In the genomic region with DNA sequence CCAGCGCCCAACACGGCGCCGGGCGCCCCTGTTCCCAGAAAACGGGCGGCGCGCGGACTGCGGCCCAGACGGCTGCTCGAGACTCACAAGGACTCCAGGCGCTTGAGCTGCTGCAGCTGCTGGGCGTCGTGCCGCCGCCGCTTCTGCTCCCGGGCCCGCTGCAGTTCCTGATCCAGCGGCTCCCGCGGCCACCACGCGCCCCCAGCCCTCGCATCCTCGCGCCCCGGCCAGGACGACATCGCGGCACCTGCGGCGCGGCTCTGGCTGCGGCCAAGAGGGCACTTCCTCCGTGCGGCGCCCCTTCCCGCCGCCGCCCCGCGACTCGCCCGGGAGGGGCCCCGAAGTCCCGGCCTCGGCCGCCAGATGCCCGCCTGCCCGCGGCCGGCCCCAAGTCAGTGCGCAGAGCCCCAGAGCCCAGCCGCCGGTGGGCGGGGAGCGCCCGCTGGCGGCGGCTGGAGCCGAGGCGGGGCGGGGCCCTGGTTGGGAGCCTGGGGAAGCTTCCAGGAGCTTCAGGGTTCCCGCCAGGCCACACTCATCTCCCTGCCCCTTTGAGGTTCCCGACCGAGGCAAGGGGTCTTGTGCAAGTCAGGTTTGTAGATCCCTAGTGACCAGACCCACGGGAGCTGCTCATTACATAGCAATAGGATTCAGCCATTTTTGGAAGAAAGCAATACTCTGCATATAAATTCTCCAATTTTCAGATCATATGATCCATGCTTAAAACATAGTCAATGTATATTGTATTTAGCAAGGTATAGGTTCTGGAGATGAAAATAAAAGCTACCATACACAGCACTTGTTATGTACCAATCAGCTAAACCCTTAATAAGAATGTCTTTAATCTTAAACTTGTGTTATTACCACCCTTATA, we compare ENCODE assay signal across 1 cellular context.
TF ChIP-seq lines count a peak whose summit lies in the region.

No MANE protein-coding gene starts in this region.

TF ChIP-seq in HepG2, 621 proteins besides CTCF, POLR2A, EP300 and RAD21 (continues in another document):
- TF ChIP-seq SMARCC2 (IDR thresholded peaks at IDR 0.05) (no peak), ZFYVE20 (CRISPR knock-in tag; IDR thresholded peaks at IDR 0.05; ENCODE audit: borderline replicate concordance, low read depth) (peak; percentile 25; the same call in 1 of the 2 replicates), ZNF350 (CRISPR knock-in tag; IDR thresholded peaks at IDR 0.05; ENCODE audit: borderline replicate concordance, low read depth) (no peak), ARNT2 (CRISPR knock-in tag; IDR thresholded peaks at IDR 0.05; ENCODE audit: low read depth) (no peak), NFIB (CRISPR knock-in tag; IDR thresholded peaks at IDR 0.05; ENCODE audit: borderline replicate concordance) (no peak), KLF6 (CRISPR knock-in tag; IDR thresholded peaks at IDR 0.05) (0 out of 2 replicates have a peak, but pooled peaks have one; percentile 56), MTA1 (CRISPR knock-in tag; IDR thresholded peaks at IDR 0.05; ENCODE audit: borderline replicate concordance) (no peak), YY1 (IDR thresholded peaks at IDR 0.05; ENCODE audit: insufficient read depth, insufficient replicate concordance, low read depth, low read length) (peak; percentile 73), IRX3 (CRISPR knock-in tag; IDR thresholded peaks at IDR 0.05; ENCODE audit: borderline replicate concordance, low read depth) (no peak), ZNF7 (CRISPR knock-in tag; IDR thresholded peaks at IDR 0.05) (no peak), ZNF546 (CRISPR knock-in tag; conservative IDR thresholded peaks at IDR 0.05) (peak; percentile 65; the same call in 1 of the 2 replicates), TGIF2 (CRISPR knock-in tag; IDR thresholded peaks at IDR 0.05) (no peak), JUN (CRISPR knock-in tag; IDR thresholded peaks at IDR 0.05) (no peak), NR2F6 (IDR thresholded peaks at IDR 0.05) (no peak), NR2F6 (CRISPR knock-in tag; IDR thresholded peaks at IDR 0.05) (no peak), ZNF510 (CRISPR knock-in tag; IDR thresholded peaks at IDR 0.05; ENCODE audit: low read depth) (no peak), MEIS2 (CRISPR knock-in tag; IDR thresholded peaks at IDR 0.05) (no peak; the same call in none of the 2 replicates), GTF3A (CRISPR knock-in tag; conservative IDR thresholded peaks at IDR 0.05) (no peak), ZNF816 (CRISPR knock-in tag; IDR thresholded peaks at IDR 0.05; ENCODE audit: borderline replicate concordance) (peak; percentile 70; the same call in 1 of the 2 replicates), ZNF674 (CRISPR knock-in tag; IDR thresholded peaks at IDR 0.05; ENCODE audit: low read depth) (no peak), GATAD1 (CRISPR knock-in tag; IDR thresholded peaks at IDR 0.05) (no peak), TBX3 (IDR thresholded peaks at IDR 0.05; ENCODE audit: borderline replicate concordance) (no peak), NRL (CRISPR knock-in tag; IDR thresholded peaks at IDR 0.05; ENCODE audit: borderline replicate concordance) (peak; percentile 11; the same call in 1 of the 2 replicates), KLF12 (CRISPR knock-in tag; IDR thresholded peaks at IDR 0.05; ENCODE audit: borderline replicate concordance) (peak; percentile 27), ZFP90 (CRISPR knock-in tag; IDR thresholded peaks at IDR 0.05; ENCODE audit: borderline replicate concordance) (no peak), ZNF329 (CRISPR knock-in tag; IDR thresholded peaks at IDR 0.05; ENCODE audit: low read depth) (peak; percentile 77; the same call in 1 of the 2 replicates), STAG1 (CRISPR knock-in tag; IDR thresholded peaks at IDR 0.05) (peak; percentile 62), ZNF562 (CRISPR knock-in tag; IDR thresholded peaks at IDR 0.05; ENCODE audit: borderline replicate concordance) (no peak), ZMYM3 (CRISPR knock-in tag; IDR thresholded peaks at IDR 0.05) (no peak), ZNF577 (CRISPR knock-in tag; IDR thresholded peaks at IDR 0.05; ENCODE audit: borderline replicate concordance, low read depth) (no peak), FOXA3 (CRISPR knock-in tag; IDR thresholded peaks at IDR 0.05) (0 out of 2 replicates have a peak, but pooled peaks have one; percentile 6), TCF12 (IDR thresholded peaks at IDR 0.05) (no peak), TCF12 (CRISPR knock-in tag; IDR thresholded peaks at IDR 0.05) (no peak), HNRNPLL (IDR thresholded peaks at IDR 0.05; ENCODE audit: low read depth, low read length, poor library complexity, severe bottlenecking) (peak; percentile 51), BCL6 (CRISPR knock-in tag; IDR thresholded peaks at IDR 0.05) (no peak), NFKBIZ (CRISPR knock-in tag; IDR thresholded peaks at IDR 0.05) (no peak), TCF7 (IDR thresholded peaks at IDR 0.05; ENCODE audit: low read depth) (peak; percentile 21; the same call in 1 of the 2 replicates), ZNF331 (CRISPR knock-in tag; IDR thresholded peaks at IDR 0.05) (peak; percentile 37; the same call in 1 of the 2 replicates), ZNF451 (CRISPR knock-in tag; IDR thresholded peaks at IDR 0.05) (0 out of 2 replicates have a peak, but pooled peaks have one; percentile 47)
- TF ChIP-seq, protein P1, sequence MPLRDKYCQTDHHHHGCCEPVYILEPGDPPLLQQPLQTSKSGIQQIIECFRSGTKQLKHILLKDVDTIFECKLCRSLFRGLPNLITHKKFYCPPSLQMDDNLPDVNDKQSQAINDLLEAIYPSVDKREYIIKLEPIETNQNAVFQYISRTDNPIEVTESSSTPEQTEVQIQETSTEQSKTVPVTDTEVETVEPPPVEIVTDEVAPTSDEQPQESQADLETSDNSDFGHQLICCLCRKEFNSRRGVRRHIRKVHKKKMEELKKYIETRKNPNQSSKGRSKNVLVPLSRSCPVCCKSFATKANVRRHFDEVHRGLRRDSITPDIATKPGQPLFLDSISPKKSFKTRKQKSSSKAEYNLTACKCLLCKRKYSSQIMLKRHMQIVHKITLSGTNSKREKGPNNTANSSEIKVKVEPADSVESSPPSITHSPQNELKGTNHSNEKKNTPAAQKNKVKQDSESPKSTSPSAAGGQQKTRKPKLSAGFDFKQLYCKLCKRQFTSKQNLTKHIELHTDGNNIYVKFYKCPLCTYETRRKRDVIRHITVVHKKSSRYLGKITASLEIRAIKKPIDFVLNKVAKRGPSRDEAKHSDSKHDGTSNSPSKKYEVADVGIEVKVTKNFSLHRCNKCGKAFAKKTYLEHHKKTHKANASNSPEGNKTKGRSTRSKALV (CRISPR knock-in tag; IDR thresholded peaks at IDR 0.05), result no peak
- TF ChIP-seq, protein P2, sequence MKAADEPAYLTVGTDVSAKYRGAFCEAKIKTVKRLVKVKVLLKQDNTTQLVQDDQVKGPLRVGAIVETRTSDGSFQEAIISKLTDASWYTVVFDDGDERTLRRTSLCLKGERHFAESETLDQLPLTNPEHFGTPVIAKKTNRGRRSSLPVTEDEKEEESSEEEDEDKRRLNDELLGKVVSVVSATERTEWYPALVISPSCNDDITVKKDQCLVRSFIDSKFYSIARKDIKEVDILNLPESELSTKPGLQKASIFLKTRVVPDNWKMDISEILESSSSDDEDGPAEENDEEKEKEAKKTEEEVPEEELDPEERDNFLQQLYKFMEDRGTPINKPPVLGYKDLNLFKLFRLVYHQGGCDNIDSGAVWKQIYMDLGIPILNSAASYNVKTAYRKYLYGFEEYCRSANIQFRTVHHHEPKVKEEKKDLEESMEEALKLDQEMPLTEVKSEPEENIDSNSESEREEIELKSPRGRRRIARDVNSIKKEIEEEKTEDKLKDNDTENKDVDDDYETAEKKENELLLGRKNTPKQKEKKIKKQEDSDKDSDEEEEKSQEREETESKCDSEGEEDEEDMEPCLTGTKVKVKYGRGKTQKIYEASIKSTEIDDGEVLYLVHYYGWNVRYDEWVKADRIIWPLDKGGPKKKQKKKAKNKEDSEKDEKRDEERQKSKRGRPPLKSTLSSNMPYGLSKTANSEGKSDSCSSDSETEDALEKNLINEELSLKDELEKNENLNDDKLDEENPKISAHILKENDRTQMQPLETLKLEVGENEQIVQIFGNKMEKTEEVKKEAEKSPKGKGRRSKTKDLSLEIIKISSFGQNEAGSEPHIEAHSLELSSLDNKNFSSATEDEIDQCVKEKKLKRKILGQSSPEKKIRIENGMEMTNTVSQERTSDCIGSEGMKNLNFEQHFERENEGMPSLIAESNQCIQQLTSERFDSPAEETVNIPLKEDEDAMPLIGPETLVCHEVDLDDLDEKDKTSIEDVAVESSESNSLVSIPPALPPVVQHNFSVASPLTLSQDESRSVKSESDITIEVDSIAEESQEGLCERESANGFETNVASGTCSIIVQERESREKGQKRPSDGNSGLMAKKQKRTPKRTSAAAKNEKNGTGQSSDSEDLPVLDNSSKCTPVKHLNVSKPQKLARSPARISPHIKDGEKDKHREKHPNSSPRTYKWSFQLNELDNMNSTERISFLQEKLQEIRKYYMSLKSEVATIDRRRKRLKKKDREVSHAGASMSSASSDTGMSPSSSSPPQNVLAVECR (CRISPR knock-in tag; IDR thresholded peaks at IDR 0.05; ENCODE audit: borderline replicate concordance), result peak; percentile 62; the same call in 1 of the 2 replicates
- TF ChIP-seq, protein P3, sequence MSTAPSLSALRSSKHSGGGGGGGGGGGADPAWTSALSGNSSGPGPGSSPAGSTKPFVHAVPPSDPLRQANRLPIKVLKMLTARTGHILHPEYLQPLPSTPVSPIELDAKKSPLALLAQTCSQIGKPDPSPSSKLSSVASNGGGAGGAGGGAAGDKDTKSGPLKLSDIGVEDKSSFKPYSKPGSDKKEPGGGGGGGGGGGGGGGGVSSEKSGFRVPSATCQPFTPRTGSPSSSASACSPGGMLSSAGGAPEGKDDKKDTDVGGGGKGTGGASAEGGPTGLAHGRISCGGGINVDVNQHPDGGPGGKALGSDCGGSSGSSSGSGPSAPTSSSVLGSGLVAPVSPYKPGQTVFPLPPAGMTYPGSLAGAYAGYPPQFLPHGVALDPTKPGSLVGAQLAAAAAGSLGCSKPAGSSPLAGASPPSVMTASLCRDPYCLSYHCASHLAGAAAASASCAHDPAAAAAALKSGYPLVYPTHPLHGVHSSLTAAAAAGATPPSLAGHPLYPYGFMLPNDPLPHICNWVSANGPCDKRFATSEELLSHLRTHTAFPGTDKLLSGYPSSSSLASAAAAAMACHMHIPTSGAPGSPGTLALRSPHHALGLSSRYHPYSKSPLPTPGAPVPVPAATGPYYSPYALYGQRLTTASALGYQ (CRISPR knock-in tag; IDR thresholded peaks at IDR 0.05), result no peak
- TF ChIP-seq, protein P4, sequence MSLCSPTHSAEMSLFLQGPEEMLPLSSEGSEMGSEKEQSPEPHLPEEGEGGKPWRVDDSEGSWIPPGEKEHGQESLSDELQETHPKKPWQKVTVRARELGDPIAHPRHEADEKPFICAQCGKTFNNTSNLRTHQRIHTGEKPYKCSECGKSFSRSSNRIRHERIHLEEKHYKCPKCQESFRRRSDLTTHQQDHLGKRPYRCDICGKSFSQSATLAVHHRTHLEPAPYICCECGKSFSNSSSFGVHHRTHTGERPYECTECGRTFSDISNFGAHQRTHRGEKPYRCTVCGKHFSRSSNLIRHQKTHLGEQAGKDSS (CRISPR knock-in tag; IDR thresholded peaks at IDR 0.05; ENCODE audit: borderline replicate concordance, low read depth), result no peak; the same call in 1 of the 2 replicates
- TF ChIP-seq, protein P5, sequence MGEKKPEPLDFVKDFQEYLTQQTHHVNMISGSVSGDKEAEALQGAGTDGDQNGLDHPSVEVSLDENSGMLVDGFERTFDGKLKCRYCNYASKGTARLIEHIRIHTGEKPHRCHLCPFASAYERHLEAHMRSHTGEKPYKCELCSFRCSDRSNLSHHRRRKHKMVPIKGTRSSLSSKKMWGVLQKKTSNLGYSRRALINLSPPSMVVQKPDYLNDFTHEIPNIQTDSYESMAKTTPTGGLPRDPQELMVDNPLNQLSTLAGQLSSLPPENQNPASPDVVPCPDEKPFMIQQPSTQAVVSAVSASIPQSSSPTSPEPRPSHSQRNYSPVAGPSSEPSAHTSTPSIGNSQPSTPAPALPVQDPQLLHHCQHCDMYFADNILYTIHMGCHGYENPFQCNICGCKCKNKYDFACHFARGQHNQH (CRISPR knock-in tag; IDR thresholded peaks at IDR 0.05), result 0 out of 2 replicates have a peak, but pooled peaks have one; percentile 19
- TF ChIP-seq, protein P6, sequence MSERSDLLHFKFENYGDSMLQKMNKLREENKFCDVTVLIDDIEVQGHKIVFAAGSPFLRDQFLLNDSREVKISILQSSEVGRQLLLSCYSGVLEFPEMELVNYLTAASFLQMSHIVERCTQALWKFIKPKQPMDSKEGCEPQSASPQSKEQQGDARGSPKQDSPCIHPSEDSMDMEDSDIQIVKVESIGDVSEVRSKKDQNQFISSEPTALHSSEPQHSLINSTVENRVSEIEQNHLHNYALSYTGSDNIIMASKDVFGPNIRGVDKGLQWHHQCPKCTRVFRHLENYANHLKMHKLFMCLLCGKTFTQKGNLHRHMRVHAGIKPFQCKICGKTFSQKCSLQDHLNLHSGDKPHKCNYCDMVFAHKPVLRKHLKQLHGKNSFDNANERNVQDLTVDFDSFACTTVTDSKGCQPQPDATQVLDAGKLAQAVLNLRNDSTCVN (CRISPR knock-in tag; IDR thresholded peaks at IDR 0.05; ENCODE audit: borderline replicate concordance), result no peak
- TF ChIP-seq, protein P7, sequence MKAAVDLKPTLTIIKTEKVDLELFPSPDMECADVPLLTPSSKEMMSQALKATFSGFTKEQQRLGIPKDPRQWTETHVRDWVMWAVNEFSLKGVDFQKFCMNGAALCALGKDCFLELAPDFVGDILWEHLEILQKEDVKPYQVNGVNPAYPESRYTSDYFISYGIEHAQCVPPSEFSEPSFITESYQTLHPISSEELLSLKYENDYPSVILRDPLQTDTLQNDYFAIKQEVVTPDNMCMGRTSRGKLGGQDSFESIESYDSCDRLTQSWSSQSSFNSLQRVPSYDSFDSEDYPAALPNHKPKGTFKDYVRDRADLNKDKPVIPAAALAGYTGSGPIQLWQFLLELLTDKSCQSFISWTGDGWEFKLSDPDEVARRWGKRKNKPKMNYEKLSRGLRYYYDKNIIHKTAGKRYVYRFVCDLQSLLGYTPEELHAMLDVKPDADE (CRISPR knock-in tag; IDR thresholded peaks at IDR 0.05), result 0 out of 2 replicates have a peak, but pooled peaks have one; percentile 33
- TF ChIP-seq, protein P8, sequence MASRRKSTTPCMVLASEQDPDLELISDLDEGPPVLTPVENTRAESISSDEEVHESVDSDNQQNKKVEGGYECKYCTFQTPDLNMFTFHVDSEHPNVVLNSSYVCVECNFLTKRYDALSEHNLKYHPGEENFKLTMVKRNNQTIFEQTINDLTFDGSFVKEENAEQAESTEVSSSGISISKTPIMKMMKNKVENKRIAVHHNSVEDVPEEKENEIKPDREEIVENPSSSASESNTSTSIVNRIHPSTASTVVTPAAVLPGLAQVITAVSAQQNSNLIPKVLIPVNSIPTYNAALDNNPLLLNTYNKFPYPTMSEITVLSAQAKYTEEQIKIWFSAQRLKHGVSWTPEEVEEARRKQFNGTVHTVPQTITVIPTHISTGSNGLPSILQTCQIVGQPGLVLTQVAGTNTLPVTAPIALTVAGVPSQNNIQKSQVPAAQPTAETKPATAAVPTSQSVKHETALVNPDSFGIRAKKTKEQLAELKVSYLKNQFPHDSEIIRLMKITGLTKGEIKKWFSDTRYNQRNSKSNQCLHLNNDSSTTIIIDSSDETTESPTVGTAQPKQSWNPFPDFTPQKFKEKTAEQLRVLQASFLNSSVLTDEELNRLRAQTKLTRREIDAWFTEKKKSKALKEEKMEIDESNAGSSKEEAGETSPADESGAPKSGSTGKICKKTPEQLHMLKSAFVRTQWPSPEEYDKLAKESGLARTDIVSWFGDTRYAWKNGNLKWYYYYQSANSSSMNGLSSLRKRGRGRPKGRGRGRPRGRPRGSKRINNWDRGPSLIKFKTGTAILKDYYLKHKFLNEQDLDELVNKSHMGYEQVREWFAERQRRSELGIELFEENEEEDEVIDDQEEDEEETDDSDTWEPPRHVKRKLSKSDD (CRISPR knock-in tag; IDR thresholded peaks at IDR 0.05; ENCODE audit: low read depth), result 0 out of 2 replicates have a peak, but pooled peaks have one; percentile 15
